Comparison of ENCODE assay signal across 1 cellular context in the genomic region with DNA sequence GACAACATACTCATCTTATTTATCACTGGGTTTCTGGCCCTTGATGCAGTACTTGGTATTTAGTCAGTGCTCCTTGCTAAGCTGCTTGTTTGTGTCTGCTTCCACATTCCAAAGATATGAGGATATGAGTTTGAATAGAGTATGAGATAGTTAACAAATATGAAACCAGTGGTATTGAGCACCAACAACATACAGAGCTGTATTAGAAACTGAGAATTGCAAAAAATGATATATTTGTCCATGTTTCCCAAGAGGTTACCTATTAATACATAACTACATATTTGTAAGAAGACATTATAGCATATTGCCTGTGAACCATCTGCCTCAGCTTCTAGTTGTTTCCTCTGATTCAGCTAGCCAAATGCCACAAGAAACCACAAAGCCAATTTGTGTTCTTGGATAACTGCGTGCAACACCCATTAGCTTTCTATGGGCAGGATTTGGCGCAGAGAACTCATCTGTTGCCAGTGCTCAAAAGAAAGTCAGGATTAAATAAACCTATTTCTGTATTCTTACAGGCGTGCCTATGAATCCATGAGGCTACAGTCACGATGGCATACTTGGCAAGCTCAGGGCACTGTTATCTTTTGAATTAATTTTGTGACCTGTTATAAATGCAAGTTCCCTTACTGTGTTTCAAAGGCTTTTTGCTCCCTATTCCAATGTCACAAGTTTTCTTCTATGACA.
TF ChIP-seq lines count a peak whose summit lies in the region.

No MANE protein-coding gene starts in this region.

TF ChIP-seq in HepG2, 621 proteins besides CTCF, POLR2A, EP300 and RAD21 (continued from another document):
- TF ChIP-seq, protein P1, sequence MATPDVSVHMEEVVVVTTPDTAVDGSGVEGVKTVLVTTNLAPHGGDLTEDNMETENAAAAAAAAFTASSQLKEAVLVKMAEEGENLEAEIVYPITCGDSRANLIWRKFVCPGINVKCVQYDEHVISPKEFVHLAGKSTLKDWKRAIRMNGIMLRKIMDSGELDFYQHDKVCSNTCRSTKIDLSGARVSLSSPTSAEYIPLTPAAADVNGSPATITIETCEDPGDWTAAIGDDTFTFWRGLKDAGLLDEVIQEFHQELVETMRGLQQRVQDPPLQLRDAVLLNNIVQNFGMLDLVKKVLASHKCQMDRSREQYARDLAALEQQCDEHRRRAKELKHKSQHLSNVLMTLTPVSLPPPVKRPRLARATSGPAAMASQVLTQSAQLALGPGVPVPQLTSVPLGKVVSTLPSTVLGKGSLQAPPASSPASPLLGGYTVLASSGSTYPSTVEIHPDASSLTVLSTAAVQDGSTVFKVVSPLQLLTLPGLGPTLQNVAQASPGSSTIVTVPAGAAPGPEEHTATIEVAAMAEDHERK (CRISPR knock-in tag; IDR thresholded peaks at IDR 0.05; ENCODE audit: low read depth), result no peak
- TF ChIP-seq ASH2L (IDR thresholded peaks at IDR 0.05; ENCODE audit: insufficient read length, low read depth, low read length) (no peak), ZNF562 (CRISPR knock-in tag; IDR thresholded peaks at IDR 0.05; ENCODE audit: borderline replicate concordance) (no peak), ZFAT (CRISPR knock-in tag; conservative IDR thresholded peaks at IDR 0.05) (no peak)
- TF ChIP-seq, protein P2, sequence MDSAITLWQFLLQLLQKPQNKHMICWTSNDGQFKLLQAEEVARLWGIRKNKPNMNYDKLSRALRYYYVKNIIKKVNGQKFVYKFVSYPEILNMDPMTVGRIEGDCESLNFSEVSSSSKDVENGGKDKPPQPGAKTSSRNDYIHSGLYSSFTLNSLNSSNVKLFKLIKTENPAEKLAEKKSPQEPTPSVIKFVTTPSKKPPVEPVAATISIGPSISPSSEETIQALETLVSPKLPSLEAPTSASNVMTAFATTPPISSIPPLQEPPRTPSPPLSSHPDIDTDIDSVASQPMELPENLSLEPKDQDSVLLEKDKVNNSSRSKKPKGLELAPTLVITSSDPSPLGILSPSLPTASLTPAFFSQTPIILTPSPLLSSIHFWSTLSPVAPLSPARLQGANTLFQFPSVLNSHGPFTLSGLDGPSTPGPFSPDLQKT (CRISPR knock-in tag; IDR thresholded peaks at IDR 0.05; ENCODE audit: borderline replicate concordance), result no peak
